Comparison of ENCODE assay signal across 17 cellular contexts in genomic region chr5:86461169-86461956, GRCh38.
DNase-seq lines count a peak whose midpoint lies in the region; ATAC-seq, FAIRE-seq and TF ChIP-seq lines count a peak whose summit lies in the region.
"Had no signal": no experiment of that assay in that cellular context is flagged by ENCODE, and none has a peak within 500 bp of the region (broad histone marks: within the 10 kb centered on the region; RNA-seq: fewer than 3 reads in every experiment).

No MANE protein-coding gene starts in this region.

- DNase-seq in Calu3 (peak; percentile 69), MM.1S (peak; percentile 71), body of pancreas (peak in 2 of 4 donors; percentile 15 to 19), mucosa of descending colon (no peak), Karpas-422 (no peak), WTC11 (ENCODE audit: low spot score) (no peak), kidney (no peak)
- DNase-seq: activated CD4-positive, alpha-beta T cell treated with anti-CD3 and anti-CD28 coated beads for 4 hours; activated T-cell treated with anti-CD3 and anti-CD28 coated beads, Interleukin-2, amount 50 U/mL, for 4 hours; amniotic stem cell; NCI-H1048; ovary; T-helper 2 cell had no signal

- H3K27me3 ChIP-seq in MM.1S (replicated peaks; ENCODE audit: insufficient read depth, low read length) = no peaks in the 10 kb centered on the region
- no peaks in the 10 kb centered on the region for H3K27me3 ChIP-seq in body of pancreas
- no peaks in the 10 kb centered on the region for H3K27me3 ChIP-seq in Karpas-422 (ENCODE audit: low read length)
- H3K27me3 ChIP-seq: ovary had no signal

- H3K4me3 Mint-ChIP-seq in Calu3 (ENCODE audit: low read depth, unreplicated experiment) (peak overlapping the region; percentile 48), WTC11 (no peak overlapping the region)
- H3K4me3 Mint-ChIP-seq: activated T-cell treated with anti-CD3 and anti-CD28 coated beads, Interleukin-2, amount 50 U/mL, for 4 hours; dendritic cell treated with granulocyte-macrophage colony-stimulating factor and Interleukin-4, amounts not matched to agents 40 ng/mL and 50 ng/mL, for 4 days; memory B cell had no signal

- no peaks in the 10 kb centered on the region; the same call in 1 of the 2 replicates for H3K36me3 ChIP-seq in MM.1S (replicated peaks; ENCODE audit: insufficient read depth, low read length)
- H3K36me3 ChIP-seq in body of pancreas (replicated peaks in 1 of 2; ENCODE audit: insufficient read depth in 1 of 2, low read depth in 2 of 2) = no peaks in the 10 kb centered on the region
- no peaks in the 10 kb centered on the region for H3K36me3 ChIP-seq in mucosa of descending colon (ENCODE audit: low read depth)
- H3K36me3 ChIP-seq in Karpas-422 (ENCODE audit: insufficient read depth, low read length) = no peaks in the 10 kb centered on the region
- no peaks in the 10 kb centered on the region for H3K36me3 ChIP-seq in kidney (ENCODE audit: control insufficient read depth in 1 of 2, insufficient read depth in 2 of 2, low read length in 2 of 2)
- H3K36me3 ChIP-seq: ovary had no signal

- H3K27ac Mint-ChIP-seq in Calu3 (ENCODE audit: unreplicated experiment) (peak overlapping the region; percentile 57), WTC11 (no peak overlapping the region)
- H3K27ac Mint-ChIP-seq: dendritic cell treated with granulocyte-macrophage colony-stimulating factor and Interleukin-4, amounts not matched to agents 40 ng/mL and 50 ng/mL, for 4 days; memory B cell had no signal

- H3K4me3 ChIP-seq in MM.1S (ENCODE audit: low read length) = peak overlapping the region; percentile 32; the same call in 1 of the 2 replicates
- no peak overlapping the region for H3K4me3 ChIP-seq in body of pancreas
- H3K4me3 ChIP-seq in mucosa of descending colon = no peak overlapping the region
- no peak overlapping the region for H3K4me3 ChIP-seq in Karpas-422 (ENCODE audit: low read length)
- H3K4me3 ChIP-seq in kidney (ENCODE audit: low read length in 2 of 2) = no peak overlapping the region
- H3K4me3 ChIP-seq: ovary had no signal

- ATAC-seq in body of pancreas (peak; percentile 77), mucosa of descending colon (peak; percentile 45), WTC11 (no peak), HG03108 (IDR thresholded peaks at IDR 0.05; ENCODE audit: unreplicated experiment) (no peak)
- ATAC-seq: activated T-cell treated with anti-CD3 and anti-CD28 coated beads, Interleukin-2, amount 50 U/mL, for 4 hours had no signal

- H3K27me3 Mint-ChIP-seq in Calu3 (ENCODE audit: unreplicated experiment) = no peaks in the 10 kb centered on the region
- H3K27me3 Mint-ChIP-seq in WTC11 (ENCODE audit: low read depth) = no peaks in the 10 kb centered on the region
- H3K27me3 Mint-ChIP-seq: dendritic cell treated with granulocyte-macrophage colony-stimulating factor and Interleukin-4, amounts not matched to agents 40 ng/mL and 50 ng/mL, for 4 days; memory B cell had no signal

- H3F3A ChIP-seq in MM.1S (ENCODE audit: insufficient read depth, low read length) = no peaks in the 10 kb centered on the region

- TF ChIP-seq CTCF in Calu3 (IDR thresholded peaks at IDR 0.05; ENCODE audit: unreplicated experiment) (no peak), MM.1S (IDR thresholded peaks at IDR 0.05; ENCODE audit: low read length) (no peak), body of pancreas (IDR thresholded peaks at IDR 0.05) (no peak), mucosa of descending colon (IDR thresholded peaks at IDR 0.05) (no peak), WTC11 (IDR thresholded peaks at IDR 0.05) (no peak), kidney (IDR thresholded peaks at IDR 0.05; ENCODE audit: borderline replicate concordance, extremely low read depth, insufficient read depth) (no peak)

- H3K79me2 ChIP-seq in MM.1S (ENCODE audit: low read length) (no peaks in the 10 kb centered on the region), Karpas-422 (ENCODE audit: low read length) (no peaks in the 10 kb centered on the region)

- peaks cover 12% of the 10 kb centered on the region for H3K4me1 Mint-ChIP-seq in Calu3 (ENCODE audit: low read depth, unreplicated experiment)
- H3K4me1 Mint-ChIP-seq in WTC11 = peaks cover 10% of the 10 kb centered on the region; the same call in 1 of the 2 replicates
- H3K4me1 Mint-ChIP-seq: memory B cell had no signal

- CTCF ChIA-PET in Calu3 (lab: Charles Lee) (interaction anchor here (0.6 to 0.7 kb wide), 2 partner anchors 22 to 170 kb away, joined by 3 to 4 read pairs; no protein-coding TSS in a partner anchor), WTC11 (lab: Charles Lee) (no interaction called here)

- peak overlapping the region; percentile 34; the same call in 1 of the 2 replicates for H3K27ac ChIP-seq in MM.1S (ENCODE audit: low read length)
- H3K27ac ChIP-seq in body of pancreas = peak overlapping the region in 3 of 4 donors; percentile 36 to 74 (median 51)
- no peak overlapping the region for H3K27ac ChIP-seq in Karpas-422 (ENCODE audit: low read length)
- no peak overlapping the region for H3K27ac ChIP-seq in kidney (ENCODE audit: low read depth in 2 of 2, low read length in 2 of 2)
- H3K27ac ChIP-seq: ovary had no signal

- POLR2A ChIA-PET in WTC11 (lab: Charles Lee) = no interaction called here

- intact Hi-C loops in Calu3 (cut with micrococcal nuclease; ENCODE audit: unreplicated experiment) (no loop called here), body of pancreas (cut with DNase I) (no loop called here), mucosa of descending colon (cut with DNase I, micrococcal nuclease) (no loop called here), kidney (cut with DNase I) (no loop called here)

- H3K4me2 ChIP-seq in MM.1S (ENCODE audit: low read depth, low read length) (peak overlapping the region; percentile 63), Karpas-422 (ENCODE audit: low read depth, low read length, poor library complexity, severe bottlenecking) (no peak overlapping the region)

- H3K9ac ChIP-seq in MM.1S (ENCODE audit: low read length) = no peak overlapping the region
- no peak overlapping the region for H3K9ac ChIP-seq in Karpas-422 (ENCODE audit: low read length)
- H3K9ac ChIP-seq in kidney (ENCODE audit: low read length in 2 of 2) = no peak overlapping the region

- no TSS peak for BruUV-seq in Calu3 (replicated peaks; lab: Mats Ljungman, UMichigan)

- H3K9me2 ChIP-seq in MM.1S (replicated peaks; ENCODE audit: insufficient read depth, low read length) = no peaks in the 10 kb centered on the region
- no peaks in the 10 kb centered on the region for H3K9me2 ChIP-seq in Karpas-422 (replicated peaks; ENCODE audit: insufficient read depth, low read length)

- TF ChIP-seq POLR2A in body of pancreas (IDR thresholded peaks at IDR 0.05) = no peak

- peaks cover 12% of the 10 kb centered on the region for H3K36me3 Mint-ChIP-seq in Calu3 (ENCODE audit: insufficient read depth, unreplicated experiment)
- H3K36me3 Mint-ChIP-seq in WTC11 = peaks cover 20% of the 10 kb centered on the region

- peaks cover 17% of the 10 kb centered on the region for H3K9me3 Mint-ChIP-seq in Calu3 (ENCODE audit: low read depth, unreplicated experiment)
- peaks cover 45% of the 10 kb centered on the region for H3K9me3 Mint-ChIP-seq in WTC11

- FAIRE-seq in kidney (lab: Jason Lieb, UNC) = no peak
- FAIRE-seq: HTR-8/SVneo had no signal

- 15 to 31% methylated on average over 4 of the region's 4 CpGs for whole genome bisulfite sequencing in body of pancreas, 2 donors

- peaks cover 10% of the 10 kb centered on the region; the same call in 1 of the 2 replicates for H3K4me1 ChIP-seq in MM.1S (ENCODE audit: low read length)
- H3K4me1 ChIP-seq in body of pancreas = peaks cover 13% of the 10 kb centered on the region
- no peaks in the 10 kb centered on the region for H3K4me1 ChIP-seq in mucosa of descending colon (ENCODE audit: low read depth)
- H3K4me1 ChIP-seq in Karpas-422 (ENCODE audit: low read length) = no peaks in the 10 kb centered on the region
- H3K4me1 ChIP-seq in kidney (ENCODE audit: control insufficient read depth in 1 of 2, insufficient read depth in 1 of 2, low read depth in 1 of 2, low read length in 2 of 2) = peaks cover 0 to 5% of the 10 kb centered on the region in 2 donors

- H2AFZ ChIP-seq in MM.1S (ENCODE audit: low read length) (peak overlapping the region; percentile 71; the same call in 1 of the 2 replicates), Karpas-422 (ENCODE audit: low read length) (no peak overlapping the region)

- H4K20me1 ChIP-seq in MM.1S (ENCODE audit: insufficient read depth, low read length) (no peaks in the 10 kb centered on the region), Karpas-422 (ENCODE audit: insufficient read depth, low read depth, low read length) (no peaks in the 10 kb centered on the region)

- H3K9me3 ChIP-seq in MM.1S (replicated peaks; ENCODE audit: insufficient read depth, low read length) (no peaks in the 10 kb centered on the region), body of pancreas (peaks cover 0 to 23% (median 0%) of the 10 kb centered on the region in 3 donors), mucosa of descending colon (peaks cover 31% of the 10 kb centered on the region), Karpas-422 (ENCODE audit: low read length) (peaks cover 18% of the 10 kb centered on the region), kidney (ENCODE audit: control insufficient read depth in 1 of 2, low read length in 2 of 2) (peaks cover 5 to 14% of the 10 kb centered on the region in 2 donors)
- H3K9me3 ChIP-seq: ovary had no signal

TF ChIP-seq in WTC11, 78 proteins besides CTCF, POLR2A, EP300 and RAD21:
- TF ChIP-seq ZNF671 (CRISPR knock-in tag; IDR thresholded peaks at IDR 0.05) = no peak
- no peak for TF ChIP-seq FOXK1 (CRISPR knock-in tag; IDR thresholded peaks at IDR 0.05)

Comparison
In these comparisons a context has a peak if more than half of its experiments do, and no peak if none do; other contexts are left out.
1. DNase-seq: peak in Calu3 (single experiment) and MM.1S (single experiment); none in mucosa of descending colon (0 of 3), Karpas-422 (single experiment), WTC11 (single experiment) and kidney (single experiment).
2. H3K27ac ChIP-seq: peak in MM.1S (single experiment) and body of pancreas (3 of 4); none in Karpas-422 (single experiment) and kidney (0 of 2).
3. ATAC-seq: peak in body of pancreas (single experiment) and mucosa of descending colon (single experiment); none in WTC11 (single experiment) and HG03108 (single experiment).